19 cellular contexts compared by ENCODE assay signal in the genomic region with DNA sequence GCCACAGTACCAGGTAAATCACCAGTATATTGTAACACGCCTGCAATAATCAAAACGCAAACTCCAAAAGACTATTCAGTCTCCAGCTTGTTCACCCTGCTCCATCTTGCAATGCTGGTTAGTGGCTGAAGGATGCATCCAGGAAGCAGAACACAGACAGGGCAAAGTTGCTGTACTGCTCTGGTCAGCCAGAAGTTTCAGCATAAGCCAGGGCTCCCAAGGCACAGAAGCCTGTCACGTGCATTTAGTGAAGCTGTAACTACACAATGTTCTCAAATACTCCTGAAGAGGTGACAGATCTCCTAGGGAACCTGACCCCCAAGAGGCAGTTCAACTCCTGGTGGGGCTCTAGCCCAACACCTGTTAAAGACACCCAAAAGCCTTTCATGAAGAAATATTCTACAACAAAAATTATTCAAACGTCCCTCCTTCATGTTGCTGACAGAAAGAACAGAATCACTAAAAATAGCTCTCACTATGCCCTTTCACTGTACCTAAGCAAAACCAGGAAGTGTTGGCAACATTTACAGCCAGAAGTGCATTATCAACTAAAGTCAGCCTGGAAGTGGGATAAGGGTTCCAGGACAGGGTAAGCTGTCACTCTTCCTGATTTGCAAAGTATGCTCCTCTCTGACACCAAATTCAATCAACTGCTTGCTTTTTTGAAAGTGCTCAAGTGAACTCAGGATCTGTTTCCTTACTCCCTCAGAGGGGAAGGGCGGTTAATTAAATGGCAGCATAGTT. TPM values are rescaled to one million over a fixed set of nuclear protein-coding genes. Genes with fewer than 3 reads are reported as not detected.
DNase-seq lines count a peak whose midpoint lies in the region; ATAC-seq, FAIRE-seq and TF ChIP-seq lines count a peak whose summit lies in the region.
"Had no signal": no experiment of that assay in that cellular context is flagged by ENCODE, and none has a peak within 500 bp of the region (broad histone marks: within the 10 kb centered on the region; RNA-seq: fewer than 3 reads in every experiment).

No MANE protein-coding gene starts in this region.

- H3K4me1 ChIP-seq in left ventricle myocardium inferior (peaks cover 37% of the 10 kb centered on the region), skeletal muscle tissue (ENCODE audit: control insufficient read depth in 3 of 3, insufficient read depth in 3 of 3, low read length in 3 of 3) (peaks cover 3 to 25% (median 14%) of the 10 kb centered on the region in 3 donors)

- no peak for DNase-seq in GM12891 (ENCODE audit: insufficient read length, low spot score)
- peak; percentile 56 for DNase-seq in OCI-M1 (lab: John Stamatoyannopoulos, UW)
- no peak for DNase-seq in left ventricle myocardium inferior
- no peak for DNase-seq in NCI-H1105 (lab: John Stamatoyannopoulos, UW)
- DNase-seq in NOMO-1 (lab: John Stamatoyannopoulos, UW; ENCODE audit: unreplicated experiment in 2 of 2): no peak
- DNase-seq in NCI-H1048 (lab: John Stamatoyannopoulos, UW): no peak
- DNase-seq: activated CD4-positive, alpha-beta memory T cell treated with anti-CD3 and anti-CD28 coated beads, Interleukin-2, amount 10 ng/mL, durations not matched to agents 7 days and 5 days; activated gamma-delta T cell; C1 segment of cervical spinal cord; caudate nucleus; HCEC 1CT; MG63; NCI-H345; PC-9; retina; stimulated activated CD4-positive, alpha-beta T cell treated with anti-CD3 and anti-CD28 coated beads, Interleukin-4, amount 100 ng/mL, for 1 hour had no signal

- ATAC-seq in GM19328 (IDR thresholded peaks at IDR 0.05; ENCODE audit: unreplicated experiment): no peak

- no peaks in the 10 kb centered on the region for H3K9me3 ChIP-seq in left ventricle myocardium inferior (replicated peaks)
- no peaks in the 10 kb centered on the region for H3K9me3 ChIP-seq in skeletal muscle tissue (ENCODE audit: control insufficient read depth in 3 of 3, low read length in 3 of 3)
- H3K9me3 ChIP-seq: MG63 had no signal

- TF ChIP-seq CTCF in left ventricle myocardium inferior (IDR thresholded peaks at IDR 0.05; ENCODE audit: borderline replicate concordance): no peak

- TF ChIP-seq POLR2A in GM12891 (IDR thresholded peaks at IDR 0.05; ENCODE audit: low read depth, low read length): no peak

- H3K4me3 ChIP-seq in left ventricle myocardium inferior (no peak overlapping the region), skeletal muscle tissue (ENCODE audit: low read length in 3 of 3) (no peak overlapping the region)
- H3K4me3 ChIP-seq: MG63, PC-9 had no signal

- H3K36me3 ChIP-seq in left ventricle myocardium inferior (peaks cover 27% of the 10 kb centered on the region), skeletal muscle tissue (ENCODE audit: control insufficient read depth in 3 of 3, insufficient read depth in 3 of 3, low read length in 3 of 3) (peaks cover 0 to 15% (median 0%) of the 10 kb centered on the region in 3 donors)

- peak; percentile 57 for FAIRE-seq in GM12891 (lab: Jason Lieb, UNC)
- FAIRE-seq: G401.6 had no signal

- peak overlapping the region; percentile 74 for H3K27ac ChIP-seq in left ventricle myocardium inferior (replicated peaks)
- H3K27ac ChIP-seq in skeletal muscle tissue (ENCODE audit: low read depth, low read length): peak overlapping the region; percentile 8
- H3K27ac ChIP-seq: PC-9 had no signal

- intact Hi-C loops in left ventricle myocardium inferior (cut with micrococcal nuclease): no loop called here

- H3K9ac ChIP-seq in skeletal muscle tissue (ENCODE audit: low read depth in 1 of 3, low read length in 3 of 3): no peak overlapping the region

- H3K27me3 ChIP-seq in left ventricle myocardium inferior (ENCODE audit: low read depth) (no peaks in the 10 kb centered on the region), skeletal muscle tissue (ENCODE audit: control insufficient read depth in 3 of 3, insufficient read depth in 3 of 3, low read length in 3 of 3) (no peaks in the 10 kb centered on the region)
- H3K27me3 ChIP-seq: MG63 had no signal

TF ChIP-seq in GM12891, 5 proteins besides CTCF, POLR2A, EP300 and RAD21:
- TF ChIP-seq PAX5 (IDR thresholded peaks at IDR 0.05; ENCODE audit: insufficient read depth, low read length, severe bottlenecking) (no peak), POLR2AphosphoS5 (IDR thresholded peaks at IDR 0.05; ENCODE audit: low read depth, low read length) (no peak), POU2F2 (IDR thresholded peaks at IDR 0.05; ENCODE audit: low read depth, low read length) (no peak), SPI1 (IDR thresholded peaks at IDR 0.05; ENCODE audit: low read depth, low read length) (no peak), TAF1 (IDR thresholded peaks at IDR 0.05; ENCODE audit: low read depth, low read length) (no peak)

RNA-seq across cellular contexts. Expression of a gene that starts 52.1 kb away (rescaled TPM):
- 3.5 TPM for polyA plus RNA-seq in GM12891 (2012; ENCODE audit: low read depth, missing spikeins)
- total RNA-seq in left ventricle myocardium inferior: 2.6 TPM
- total RNA-seq in skeletal muscle tissue: 7.8 TPM
